23 cellular contexts compared by ENCODE assay signal in the genomic region with DNA sequence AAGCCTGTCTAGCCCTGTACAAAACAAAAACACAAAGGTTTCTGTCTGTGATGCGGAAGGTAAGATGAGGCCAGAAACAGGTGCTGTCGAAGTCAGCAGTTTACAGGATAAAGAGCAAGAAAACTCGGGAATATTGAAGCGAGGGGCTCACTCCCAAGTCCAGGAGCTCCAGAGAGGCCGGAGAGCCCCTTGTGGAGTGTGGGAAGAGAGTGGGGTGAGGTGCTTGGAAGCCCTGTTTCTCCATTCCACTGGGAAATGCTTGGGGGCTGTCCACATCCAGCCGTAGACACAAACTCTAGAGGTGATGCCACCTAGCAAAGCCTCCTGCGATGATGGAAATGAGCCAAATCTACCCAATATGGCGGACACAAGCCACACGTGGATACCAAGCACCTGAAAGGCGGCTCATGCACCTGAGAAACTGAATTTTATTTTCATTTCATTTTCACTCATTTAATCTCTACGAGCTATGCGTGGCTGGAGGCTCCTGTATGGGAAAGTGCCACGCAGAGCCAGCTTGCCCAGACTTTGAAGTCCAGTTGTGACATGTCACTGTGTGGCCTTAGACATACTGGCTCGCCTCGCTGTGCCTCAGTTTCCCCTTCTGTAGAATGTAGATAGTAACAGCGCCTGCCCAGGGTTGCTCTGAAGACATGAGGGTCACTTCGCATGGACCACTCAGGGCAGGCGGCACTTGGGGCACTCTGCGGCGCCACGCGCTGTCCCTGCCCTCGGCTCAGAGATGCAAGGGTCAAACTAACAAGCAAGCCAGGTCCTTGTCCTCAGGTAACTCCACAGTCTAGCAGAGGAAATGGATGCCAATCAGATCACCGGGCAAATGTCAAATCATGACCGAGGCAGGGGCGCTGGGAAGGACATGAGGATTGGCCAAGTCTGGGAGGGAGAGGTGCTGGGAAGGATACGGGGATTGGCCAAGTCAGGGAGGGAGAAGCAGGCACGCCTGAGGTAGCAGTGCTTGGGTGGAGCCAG.
"Had no signal": no experiment of that assay in that cellular context is flagged by ENCODE, and none has a peak within 500 bp of the region (broad histone marks: within the 10 kb centered on the region; RNA-seq: fewer than 3 reads in every experiment).

No MANE protein-coding gene starts in this region.

- H3K4me1 Mint-ChIP-seq: central memory CD8-positive, alpha-beta T cell; endodermal cell had no signal

- H3K9me3 Mint-ChIP-seq: natural killer cell treated with Interleukin-12 subunit alpha and Interleukin-12 subunit beta and Interleukin-15 and Interleukin-18, amount 100 ng/mL, for 72 hours had no signal

- FAIRE-seq: frontal cortex had no signal

- ATAC-seq: heart right ventricle; left lung; lower lobe of right lung; natural killer cell treated with Interleukin-12 subunit alpha and Interleukin-12 subunit beta and Interleukin-15 and Interleukin-18, amount 100 ng/mL, for 72 hours; psoas muscle; sciatic nerve had no signal

- DNase-seq: endodermal cell; heart right ventricle; hypothalamus; lower lobe of right lung; midbrain; psoas muscle; retina; spleen; stimulated activated CD4-positive, alpha-beta T cell treated with anti-CD3 and anti-CD28 coated beads, Interleukin-15, amount 100 ng/mL, for 24 hours; stimulated activated CD4-positive, alpha-beta T cell treated with anti-CD3 and anti-CD28 coated beads, Interleukin-2, amount 100 ng/mL, for 24 hours; stimulated activated naive CD4-positive, alpha-beta T cell; stomach; substantia nigra; transverse colon; uterus had no signal

- H3K4me3 ChIP-seq: heart right ventricle, left lung, lower lobe of right lung, psoas muscle, spleen, stomach, thoracic aorta, transverse colon, uterus had no signal

- H3K9me3 ChIP-seq: psoas muscle, thoracic aorta, transverse colon, uterus had no signal

- H3K27ac Mint-ChIP-seq: dendritic cell treated with granulocyte-macrophage colony-stimulating factor and Interleukin-4, amounts not matched to agents 40 ng/mL and 50 ng/mL, for 4 days; endodermal cell; memory B cell; natural killer cell treated with Interleukin-12 subunit alpha and Interleukin-12 subunit beta and Interleukin-15 and Interleukin-18, amount 100 ng/mL, for 72 hours had no signal

- H3K36me3 Mint-ChIP-seq: natural killer cell treated with Interleukin-12 subunit alpha and Interleukin-12 subunit beta and Interleukin-15 and Interleukin-18, amount 100 ng/mL, for 72 hours had no signal

- H3K4me3 Mint-ChIP-seq: central memory CD8-positive, alpha-beta T cell; dendritic cell treated with granulocyte-macrophage colony-stimulating factor and Interleukin-4, amounts not matched to agents 40 ng/mL and 50 ng/mL, for 4 days; endodermal cell; memory B cell; natural killer cell treated with Interleukin-12 subunit alpha and Interleukin-12 subunit beta and Interleukin-15 and Interleukin-18, amount 100 ng/mL, for 72 hours had no signal
